32 cellular contexts compared by ENCODE assay signal in the genomic region with DNA sequence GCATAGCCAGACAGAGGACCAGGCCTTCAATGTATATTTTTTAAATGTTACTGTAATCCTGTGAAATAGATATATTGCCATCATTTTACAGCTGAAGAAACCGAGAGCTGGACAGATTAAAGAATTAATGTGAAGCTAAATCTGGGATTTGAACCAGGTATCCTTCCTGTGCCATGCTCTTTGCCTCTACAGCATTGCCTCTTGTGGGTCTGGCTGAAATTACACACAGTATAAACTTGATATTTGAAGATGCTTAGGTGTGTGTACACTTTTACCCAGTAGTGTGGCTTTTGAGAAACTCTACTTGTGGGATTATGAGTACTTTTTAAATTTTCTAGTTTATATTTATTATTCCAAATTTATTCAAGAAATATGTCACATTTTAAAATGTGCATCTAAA.
"Had no signal": no experiment of that assay in that cellular context is flagged by ENCODE, and none has a peak within 500 bp of the region (broad histone marks: within the 10 kb centered on the region; RNA-seq: fewer than 3 reads in every experiment).

No MANE protein-coding gene starts in this region.

- H3K4me1 ChIP-seq: ascending aorta, testis, transverse colon, uterus had no signal

- H3K9me3 Mint-ChIP-seq: activated CD4-positive, alpha-beta T cell treated with anti-CD3 and anti-CD28 coated beads, Interleukin-2, amount 10 ng/mL, durations not matched to agents 24 days and 14 days; activated naive CD8-positive, alpha-beta T cell treated with anti-CD3 and anti-CD28 coated beads, Interleukin-2, amount 10 ng/mL, durations not matched to agents 7 days and 5 days; brain; nephron had no signal

- H3K4me3 ChIP-seq: ascending aorta, cardiac muscle cell, coronary artery, dorsolateral prefrontal cortex, ovary, skin epidermis, testis, transverse colon, uterus had no signal

- DNase-seq: activated CD4-positive, alpha-beta memory T cell treated with anti-CD3 and anti-CD28 coated beads for 36 hours; activated CD4-positive, alpha-beta T cell treated with anti-CD3 and anti-CD28 coated beads, Interleukin-2, amount 10 ng/mL, durations not matched to agents 24 days and 14 days; activated CD8-positive, alpha-beta memory T cell treated with anti-CD3 and anti-CD28 coated beads, Interleukin-2, amount 50 U/mL, for 48 hours; activated gamma-delta T cell; activated naive CD4-positive, alpha-beta T cell treated with anti-CD3 and anti-CD28 coated beads, Interleukin-2, amount 10 ng/mL, durations not matched to agents 7 days and 5 days; activated naive CD8-positive, alpha-beta T cell treated with anti-CD3 and anti-CD28 coated beads, Interleukin-2, amount 10 ng/mL, durations not matched to agents 7 days and 5 days; activated T-cell treated with anti-CD3 and anti-CD28 coated beads, Interleukin-2, amount 50 U/mL, for 24 hours; dorsolateral prefrontal cortex; effector memory CD4-positive, alpha-beta T cell; erythroblast; head of caudate nucleus; hippocampal formation; left cardiac atrium; left ventricle myocardium superior; ovary; stimulated activated CD4-positive, alpha-beta T cell treated with anti-CD3 and anti-CD28 coated beads, Interleukin-12 subunit alpha, Interleukin-12 subunit beta, amount 100 ng/mL, for 4 hours; stimulated activated CD4-positive, alpha-beta T cell treated with anti-CD3 and anti-CD28 coated beads, Interleukin-4, amount 100 ng/mL, for 1 hour; stimulated activated naive CD8-positive, alpha-beta T cell treated with anti-CD3 and anti-CD28 coated beads, Interleukin-15, Interleukin-2, amounts not matched to agents 100 U/mL and 50 U/mL, for 24 hours; testis; transverse colon; uterus had no signal

- H3K36me3 ChIP-seq: ascending aorta, cardiac muscle cell, ovary, transverse colon, uterus had no signal

- H3K27me3 Mint-ChIP-seq: activated CD4-positive, alpha-beta memory T cell treated with anti-CD3 and anti-CD28 coated beads for 36 hours; activated CD4-positive, alpha-beta T cell treated with anti-CD3 and anti-CD28 coated beads, Interleukin-2, amount 10 ng/mL, durations not matched to agents 24 days and 14 days; activated naive CD4-positive, alpha-beta T cell treated with anti-CD3 and anti-CD28 coated beads, Interleukin-2, amount 10 ng/mL, durations not matched to agents 7 days and 5 days; activated naive CD8-positive, alpha-beta T cell treated with anti-CD3 and anti-CD28 coated beads, Interleukin-2, amount 10 ng/mL, durations not matched to agents 7 days and 5 days; activated T-cell treated with anti-CD3 and anti-CD28 coated beads, Interleukin-2, amount 50 U/mL, for 24 hours; brain; progenitor cell of endocrine pancreas had no signal

- ATAC-seq: activated CD4-positive, CD25-positive, alpha-beta regulatory T cell treated with anti-CD3 and anti-CD28 coated beads, Interleukin-2, amount 50 U/mL, for 24 hours; left cardiac atrium; left ventricle myocardium superior; sciatic nerve; stimulated activated naive CD8-positive, alpha-beta T cell treated with anti-CD3 and anti-CD28 coated beads, Interleukin-15, Interleukin-2, amounts not matched to agents 100 U/mL and 50 U/mL, for 24 hours had no signal

- H3K4me1 Mint-ChIP-seq: activated CD4-positive, alpha-beta T cell treated with anti-CD3 and anti-CD28 coated beads, Interleukin-2, amount 10 ng/mL, durations not matched to agents 24 days and 14 days; activated naive CD4-positive, alpha-beta T cell treated with anti-CD3 and anti-CD28 coated beads, Interleukin-2, amount 10 ng/mL, durations not matched to agents 7 days and 5 days; activated naive CD8-positive, alpha-beta T cell treated with anti-CD3 and anti-CD28 coated beads, Interleukin-2, amount 10 ng/mL, durations not matched to agents 7 days and 5 days; brain; nephron had no signal

- H3K9me3 ChIP-seq: ascending aorta, ovary, testis, transverse colon, uterus had no signal

- H3K27ac ChIP-seq: ascending aorta, cardiac muscle cell, coronary artery, dorsolateral prefrontal cortex, ovary, skin epidermis, testis, transverse colon, uterus, VCaP had no signal

- H3K27ac Mint-ChIP-seq: activated CD4-positive, alpha-beta memory T cell treated with anti-CD3 and anti-CD28 coated beads for 36 hours; activated CD4-positive, alpha-beta T cell treated with anti-CD3 and anti-CD28 coated beads, Interleukin-2, amount 10 ng/mL, durations not matched to agents 24 days and 14 days; activated naive CD4-positive, alpha-beta T cell treated with anti-CD3 and anti-CD28 coated beads, Interleukin-2, amount 10 ng/mL, durations not matched to agents 7 days and 5 days; activated naive CD8-positive, alpha-beta T cell treated with anti-CD3 and anti-CD28 coated beads, Interleukin-2, amount 10 ng/mL, durations not matched to agents 7 days and 5 days; activated T-cell treated with anti-CD3 and anti-CD28 coated beads, Interleukin-2, amount 50 U/mL, for 24 hours; brain; nephron; progenitor cell of endocrine pancreas had no signal

- H3K27me3 ChIP-seq: ascending aorta, cardiac muscle cell, dorsolateral prefrontal cortex, ovary, testis, transverse colon, uterus had no signal

- H3K4me3 Mint-ChIP-seq: activated CD4-positive, alpha-beta memory T cell treated with anti-CD3 and anti-CD28 coated beads for 36 hours; activated CD4-positive, alpha-beta T cell treated with anti-CD3 and anti-CD28 coated beads, Interleukin-2, amount 10 ng/mL, durations not matched to agents 24 days and 14 days; activated naive CD4-positive, alpha-beta T cell treated with anti-CD3 and anti-CD28 coated beads, Interleukin-2, amount 10 ng/mL, durations not matched to agents 7 days and 5 days; activated naive CD8-positive, alpha-beta T cell treated with anti-CD3 and anti-CD28 coated beads, Interleukin-2, amount 10 ng/mL, durations not matched to agents 7 days and 5 days; activated T-cell treated with anti-CD3 and anti-CD28 coated beads, Interleukin-2, amount 50 U/mL, for 24 hours; brain; nephron had no signal

- H3K36me3 Mint-ChIP-seq: activated CD4-positive, alpha-beta memory T cell treated with anti-CD3 and anti-CD28 coated beads for 36 hours; activated naive CD4-positive, alpha-beta T cell treated with anti-CD3 and anti-CD28 coated beads, Interleukin-2, amount 10 ng/mL, durations not matched to agents 7 days and 5 days; activated naive CD8-positive, alpha-beta T cell treated with anti-CD3 and anti-CD28 coated beads, Interleukin-2, amount 10 ng/mL, durations not matched to agents 7 days and 5 days; brain had no signal

- FAIRE-seq: keratinocyte had no signal
